In the genomic region with DNA sequence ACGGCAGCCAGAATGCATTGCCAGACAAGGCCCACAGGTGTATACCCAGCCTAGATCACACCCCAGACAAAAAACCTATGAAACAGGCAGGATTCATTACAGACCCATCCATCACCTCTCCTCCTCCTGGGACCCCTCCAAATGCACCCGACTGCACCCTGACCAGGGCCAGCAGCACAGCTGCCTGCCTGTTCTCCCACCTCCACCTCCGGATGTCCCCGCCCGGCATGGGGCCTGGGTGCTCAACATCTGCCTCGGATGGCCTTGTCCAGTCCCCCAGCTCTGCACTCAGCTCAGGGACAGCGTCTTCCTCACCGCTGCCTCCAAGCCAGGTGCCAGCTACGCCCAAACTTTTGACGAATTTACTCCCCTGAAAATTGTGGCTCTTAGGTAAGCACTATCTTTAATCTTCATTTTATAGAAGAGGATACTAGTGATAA, we compare ENCODE assay signal across 21 cellular contexts.
DNase-seq lines count a peak whose midpoint lies in the region; ATAC-seq and TF ChIP-seq lines count a peak whose summit lies in the region.
"Had no signal": no experiment of that assay in that cellular context is flagged by ENCODE, and none has a peak within 500 bp of the region (broad histone marks: within the 10 kb centered on the region; RNA-seq: fewer than 3 reads in every experiment).

No MANE protein-coding gene starts in this region.

- H3K4me1 Mint-ChIP-seq in activated naive CD8-positive, alpha-beta T cell treated with anti-CD3 and anti-CD28 coated beads, Interleukin-2, amount 10 ng/mL, durations not matched to agents 7 days and 5 days, result peaks cover 7% of the 10 kb centered on the region
- H3K4me1 Mint-ChIP-seq in activated naive CD8-positive, alpha-beta T cell treated with anti-CD3 and anti-CD28 coated beads, Interleukin-2, amount 50 U/mL, for 24 hours, result peaks cover 6% of the 10 kb centered on the region

- no peaks in the 10 kb centered on the region for H3K36me3 ChIP-seq in left lung
- H3K36me3 ChIP-seq in upper lobe of right lung, result no peaks in the 10 kb centered on the region
- H3K36me3 ChIP-seq: HAP-1 had no signal

- no peak overlapping the region for H3K27ac ChIP-seq in left lung
- H3K27ac ChIP-seq in upper lobe of right lung, result no peak overlapping the region

- POLR2A ChIA-PET in activated naive CD8-positive, alpha-beta T cell treated with anti-CD3 and anti-CD28 coated beads, Interleukin-2, amount 10 ng/mL, durations not matched to agents 7 days and 5 days (lab: Charles Lee), result no interaction called here

- H3K27me3 Mint-ChIP-seq in activated naive CD8-positive, alpha-beta T cell treated with anti-CD3 and anti-CD28 coated beads, Interleukin-2, amount 10 ng/mL, durations not matched to agents 7 days and 5 days, result peaks cover 3% of the 10 kb centered on the region
- no peaks in the 10 kb centered on the region for H3K27me3 Mint-ChIP-seq in activated naive CD8-positive, alpha-beta T cell treated with anti-CD3 and anti-CD28 coated beads, Interleukin-2, amount 50 U/mL, for 24 hours
- H3K27me3 Mint-ChIP-seq: B cell; CD4-positive, alpha-beta memory T cell had no signal

- no peak overlapping the region for H3K4me3 Mint-ChIP-seq in activated naive CD8-positive, alpha-beta T cell treated with anti-CD3 and anti-CD28 coated beads, Interleukin-2, amount 10 ng/mL, durations not matched to agents 7 days and 5 days
- no peak overlapping the region for H3K4me3 Mint-ChIP-seq in activated naive CD8-positive, alpha-beta T cell treated with anti-CD3 and anti-CD28 coated beads, Interleukin-2, amount 50 U/mL, for 24 hours
- H3K4me3 Mint-ChIP-seq: B cell; CD4-positive, alpha-beta memory T cell had no signal

- TF ChIP-seq CTCF in left lung (IDR thresholded peaks at IDR 0.05) (no peak), upper lobe of right lung (IDR thresholded peaks at IDR 0.05) (no peak)

- H3K9me3 Mint-ChIP-seq in activated naive CD8-positive, alpha-beta T cell treated with anti-CD3 and anti-CD28 coated beads, Interleukin-2, amount 10 ng/mL, durations not matched to agents 7 days and 5 days, result no peaks in the 10 kb centered on the region
- no peaks in the 10 kb centered on the region for H3K9me3 Mint-ChIP-seq in activated naive CD8-positive, alpha-beta T cell treated with anti-CD3 and anti-CD28 coated beads, Interleukin-2, amount 50 U/mL, for 24 hours

- peak; percentile 15 for DNase-seq in activated naive CD8-positive, alpha-beta T cell treated with anti-CD3 and anti-CD28 coated beads, Interleukin-2, amount 10 ng/mL, durations not matched to agents 7 days and 5 days
- no peak for DNase-seq in activated naive CD8-positive, alpha-beta T cell treated with anti-CD3 and anti-CD28 coated beads, Interleukin-2, amount 50 U/mL, for 24 hours
- DNase-seq in left lung (peak; percentile 11 to 77), posterior vena cava (ENCODE audit: low spot score) (peak; percentile 58), upper lobe of right lung (peak; percentile 57), NCI-H1436 (lab: John Stamatoyannopoulos, UW) (no peak), iPS-NIHi11 (ENCODE audit: low spot score) (no peak), RKO (ENCODE audit: low spot score) (no peak)
- DNase-seq: CD4-positive, alpha-beta memory T cell; DMS153; GF-D8; Kasumi-1; MM.1S; NCI-H1092; NCI-H2081; NCI-H510A; NCI-H774; OCI-M1; SHP77 treated with DMSO at 0.1 percent for 48 hours had no signal

- no peak overlapping the region for H3K27ac Mint-ChIP-seq in activated naive CD8-positive, alpha-beta T cell treated with anti-CD3 and anti-CD28 coated beads, Interleukin-2, amount 10 ng/mL, durations not matched to agents 7 days and 5 days
- no peak overlapping the region for H3K27ac Mint-ChIP-seq in activated naive CD8-positive, alpha-beta T cell treated with anti-CD3 and anti-CD28 coated beads, Interleukin-2, amount 50 U/mL, for 24 hours
- H3K27ac Mint-ChIP-seq: B cell had no signal

- no peaks in the 10 kb centered on the region for H3K9me3 ChIP-seq in left lung
- no peaks in the 10 kb centered on the region for H3K9me3 ChIP-seq in upper lobe of right lung
- H3K9me3 ChIP-seq: HAP-1 had no signal

- H3K4me3 ChIP-seq in left lung (no peak overlapping the region), upper lobe of right lung (no peak overlapping the region)
- H3K4me3 ChIP-seq: HAP-1 had no signal

- peaks cover 2% of the 10 kb centered on the region for H3K36me3 Mint-ChIP-seq in activated naive CD8-positive, alpha-beta T cell treated with anti-CD3 and anti-CD28 coated beads, Interleukin-2, amount 10 ng/mL, durations not matched to agents 7 days and 5 days
- no peaks in the 10 kb centered on the region for H3K36me3 Mint-ChIP-seq in activated naive CD8-positive, alpha-beta T cell treated with anti-CD3 and anti-CD28 coated beads, Interleukin-2, amount 50 U/mL, for 24 hours (ENCODE audit: low read depth)

- H3K4me1 ChIP-seq in left lung (no peaks in the 10 kb centered on the region), upper lobe of right lung (no peaks in the 10 kb centered on the region)
- H3K4me1 ChIP-seq: HAP-1 had no signal

- no peaks in the 10 kb centered on the region for H3K27me3 ChIP-seq in left lung
- no peaks in the 10 kb centered on the region for H3K27me3 ChIP-seq in upper lobe of right lung

- no peak for ATAC-seq in activated naive CD8-positive, alpha-beta T cell treated with anti-CD3 and anti-CD28 coated beads, Interleukin-2, amount 10 ng/mL, durations not matched to agents 7 days and 5 days (ENCODE audit: low read depth)
- ATAC-seq in activated naive CD8-positive, alpha-beta T cell treated with anti-CD3 and anti-CD28 coated beads, Interleukin-2, amount 50 U/mL, for 24 hours, result no peak
- ATAC-seq in left lung (no peak), upper lobe of right lung (peak; percentile 24)

- intact Hi-C loops in left lung (cut with DNase I), result no loop called here
- intact Hi-C loops in posterior vena cava (cut with DNase I), result no loop called here
- intact Hi-C loops in upper lobe of right lung (cut with DNase I), result no loop called here

Comparison
In these comparisons a context has a peak if more than half of its experiments do, and no peak if none do; other contexts are left out.
1. DNase-seq: peak in activated naive CD8-positive, alpha-beta T cell treated with anti-CD3 and anti-CD28 coated beads, Interleukin-2, amount 10 ng/mL, durations not matched to agents 7 days and 5 days (single experiment), left lung (2 of 2), posterior vena cava (single experiment) and upper lobe of right lung (single experiment); none in activated naive CD8-positive, alpha-beta T cell treated with anti-CD3 and anti-CD28 coated beads, Interleukin-2, amount 50 U/mL, for 24 hours (single experiment), NCI-H1436 (single experiment), iPS-NIHi11 (single experiment) and RKO (single experiment).